In the genomic region with DNA sequence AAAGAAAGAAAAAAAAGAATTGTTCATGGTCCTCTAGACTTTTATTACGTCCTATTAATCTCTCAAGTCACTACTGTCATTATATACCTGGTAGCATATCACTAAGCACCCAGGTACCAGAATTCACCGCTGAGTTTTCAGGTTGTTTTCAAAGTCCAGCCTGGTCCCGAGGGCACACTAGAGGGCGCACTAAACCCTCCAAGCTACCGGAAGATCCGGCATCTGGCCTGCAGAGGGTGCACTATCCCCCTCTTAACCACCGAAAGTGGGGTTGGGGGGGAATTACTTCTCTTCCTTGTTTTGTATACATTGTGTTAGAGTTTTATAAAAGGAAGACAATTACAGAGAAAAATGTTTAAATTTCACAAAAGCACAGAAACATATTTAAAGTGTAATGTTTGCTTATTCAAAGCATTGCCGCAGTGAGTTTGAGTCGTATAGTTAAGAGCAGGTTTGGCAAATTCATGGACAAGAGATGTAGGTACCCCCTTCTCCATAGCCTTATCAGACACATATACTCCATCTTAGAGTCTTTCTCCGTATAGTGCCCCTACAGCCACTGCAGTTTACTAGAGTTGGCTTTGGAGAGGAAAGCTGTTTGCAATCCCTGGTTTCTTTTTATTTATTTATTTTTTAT, we compare ENCODE assay signal across 8 cellular contexts. TPM values are rescaled to one million over a fixed set of nuclear protein-coding genes. Genes with fewer than 3 reads are reported as not detected.
DNase-seq lines count a peak whose midpoint lies in the region; ATAC-seq and TF ChIP-seq lines count a peak whose summit lies in the region.

No MANE protein-coding gene starts in this region.

- peak; percentile 99 for TF ChIP-seq CTCF in GM20000 (IDR thresholded peaks at IDR 0.05; ENCODE audit: extremely low read depth, missing control alignments)
- TF ChIP-seq CTCF in endothelial cell (IDR thresholded peaks at IDR 0.05; ENCODE audit: unreplicated experiment): peak; percentile 98
- TF ChIP-seq CTCF in natural killer cell (IDR thresholded peaks at IDR 0.05): peak; percentile 98

- intact Hi-C loops in natural killer cell (cut with micrococcal nuclease): loop anchor here (1.0 kb wide), 1 partner anchor 213 kb away; no protein-coding TSS in a partner anchor

- peak; percentile 62 for DNase-seq in DMS114 treated with DMSO at 0.1 percent for 48 hours (lab: John Stamatoyannopoulos, UW; ENCODE audit: unreplicated experiment)
- peak; percentile 88 for DNase-seq in GM20000 (ENCODE audit: low spot score)
- peak; percentile 54 for DNase-seq in NCI-H82 treated with DMSO at 0.1 percent for 48 hours (lab: John Stamatoyannopoulos, UW; ENCODE audit: unreplicated experiment)
- peak; percentile 86 for DNase-seq in activated CD8-positive, alpha-beta memory T cell treated with anti-CD3 and anti-CD28 coated beads for 24 hours
- peak; percentile 81 for DNase-seq in endothelial cell (ENCODE audit: low spot score)
- DNase-seq in natural killer cell: peak; percentile 45

- H3K4me3 Mint-ChIP-seq in endothelial cell (ENCODE audit: unreplicated experiment): no peak overlapping the region
- H3K4me3 Mint-ChIP-seq in natural killer cell: no peak overlapping the region
- H3K4me3 Mint-ChIP-seq in stimulated activated memory B cell treated with anti-CD40 and anti-IgM and Interleukin-4, amounts not matched to agents 10 μg/mL and 1 μg/mL and 100 μg/mL, for 72 hours: no peak overlapping the region

- H3K4me1 Mint-ChIP-seq in endothelial cell (ENCODE audit: unreplicated experiment) (peaks cover 21% of the 10 kb centered on the region), natural killer cell (peaks cover 0 to 5% of the 10 kb centered on the region in 2 donors)
- no peaks in the 10 kb centered on the region for H3K4me1 Mint-ChIP-seq in stimulated activated memory B cell treated with anti-CD40 and anti-IgM and Interleukin-4, amounts not matched to agents 10 μg/mL and 1 μg/mL and 100 μg/mL, for 72 hours

- H3K9me3 Mint-ChIP-seq in endothelial cell (ENCODE audit: unreplicated experiment) (no peaks in the 10 kb centered on the region), natural killer cell (no peaks in the 10 kb centered on the region)
- peaks cover 3% of the 10 kb centered on the region for H3K9me3 Mint-ChIP-seq in stimulated activated memory B cell treated with anti-CD40 and anti-IgM and Interleukin-4, amounts not matched to agents 10 μg/mL and 1 μg/mL and 100 μg/mL, for 72 hours

- H3K27me3 Mint-ChIP-seq in endothelial cell (ENCODE audit: unreplicated experiment): peaks cover 3% of the 10 kb centered on the region
- H3K27me3 Mint-ChIP-seq in natural killer cell (ENCODE audit: low read depth in 2 of 2): peaks cover 0 to 5% of the 10 kb centered on the region in 2 donors
- H3K27me3 Mint-ChIP-seq in stimulated activated memory B cell treated with anti-CD40 and anti-IgM and Interleukin-4, amounts not matched to agents 10 μg/mL and 1 μg/mL and 100 μg/mL, for 72 hours: no peaks in the 10 kb centered on the region

- ATAC-seq in HG03565 (IDR thresholded peaks at IDR 0.05; ENCODE audit: unreplicated experiment) (peak; percentile 93), natural killer cell (peak; percentile 95 to 100 (median 99))
- peak; percentile 87 for ATAC-seq in stimulated activated memory B cell treated with anti-CD40 and anti-IgM and Interleukin-4, amounts not matched to agents 10 μg/mL and 1 μg/mL and 100 μg/mL, for 72 hours

- H3K27ac Mint-ChIP-seq in endothelial cell (ENCODE audit: unreplicated experiment): no peak overlapping the region
- H3K27ac Mint-ChIP-seq in natural killer cell: no peak overlapping the region
- no peak overlapping the region for H3K27ac Mint-ChIP-seq in stimulated activated memory B cell treated with anti-CD40 and anti-IgM and Interleukin-4, amounts not matched to agents 10 μg/mL and 1 μg/mL and 100 μg/mL, for 72 hours

- H3K36me3 Mint-ChIP-seq in endothelial cell (ENCODE audit: low read depth, unreplicated experiment) (no peaks in the 10 kb centered on the region), natural killer cell (no peaks in the 10 kb centered on the region)
- no peaks in the 10 kb centered on the region for H3K36me3 Mint-ChIP-seq in stimulated activated memory B cell treated with anti-CD40 and anti-IgM and Interleukin-4, amounts not matched to agents 10 μg/mL and 1 μg/mL and 100 μg/mL, for 72 hours

RNA-seq across cellular contexts. Expression of a gene that starts 19.2 kb away (rescaled TPM):
- total RNA-seq in endothelial cell (ENCODE audit: unreplicated experiment) (0.26 TPM), natural killer cell (not detected)

RNA-seq across cellular contexts. Expression of a gene that starts 34.8 kb away (rescaled TPM):
- total RNA-seq in endothelial cell (ENCODE audit: unreplicated experiment) (11.9 TPM), natural killer cell (10 to 100 TPM in 1 of 3 donors, 1 to 10 TPM in 2; 8.6 to 10.7 (median 9.7) TPM)

Comparison
In these comparisons a context has a peak if more than half of its experiments do, and no peak if none do; other contexts are left out.
1. Peak in every context shown above with its lines: DNase-seq and ATAC-seq.